Comparison of ENCODE assay signal across 10 cellular contexts in the genomic region with DNA sequence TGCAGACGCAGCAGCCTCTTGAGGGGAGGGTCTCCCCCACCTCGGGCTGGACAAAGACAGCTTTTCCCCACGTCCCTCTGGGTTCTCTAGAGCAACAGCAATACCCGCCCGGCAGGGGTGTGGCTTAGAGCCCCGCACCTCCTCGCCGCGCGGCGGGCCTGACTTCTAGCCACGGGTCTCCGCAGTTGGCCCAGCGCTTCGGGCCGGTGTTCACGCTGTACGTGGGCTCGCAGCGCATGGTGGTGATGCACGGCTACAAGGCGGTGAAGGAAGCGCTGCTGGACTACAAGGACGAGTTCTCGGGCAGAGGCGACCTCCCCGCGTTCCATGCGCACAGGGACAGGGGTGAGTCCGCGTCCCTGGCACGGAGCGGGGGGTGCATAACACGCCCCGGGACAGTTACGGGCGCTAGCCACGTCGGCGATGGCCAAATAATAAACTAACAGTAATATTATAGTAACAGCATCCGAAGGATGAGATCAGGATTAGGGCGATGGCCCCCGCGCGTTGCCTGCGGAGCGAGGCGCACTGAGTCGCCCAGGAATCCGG. TPM values are rescaled to one million over a fixed set of nuclear protein-coding genes. Genes with fewer than 3 reads are reported as not detected.
DNase-seq lines count a peak whose midpoint lies in the region; ATAC-seq and TF ChIP-seq lines count a peak whose summit lies in the region.
"Had no signal": no experiment of that assay in that cellular context is flagged by ENCODE, and none has a peak within 500 bp of the region (broad histone marks: within the 10 kb centered on the region; RNA-seq: fewer than 3 reads in every experiment).

No MANE protein-coding gene starts in this region.

- peaks cover 33 to 64% of the 10 kb centered on the region in 2 donors for H3K27me3 ChIP-seq in left lung
- no peaks in the 10 kb centered on the region for H3K27me3 ChIP-seq in testis
- H3K27me3 ChIP-seq in A673 (replicated peaks; ENCODE audit: insufficient read depth, low read depth, low read length, poor library complexity), result peaks cover 93% of the 10 kb centered on the region

- H3K36me3 ChIP-seq in left lung, result no peaks in the 10 kb centered on the region
- no peaks in the 10 kb centered on the region for H3K36me3 ChIP-seq in testis (ENCODE audit: low read depth, missing control alignments)
- H3K36me3 ChIP-seq in A673 (ENCODE audit: insufficient read depth, low read length, poor library complexity, severe bottlenecking), result no peaks in the 10 kb centered on the region

- H3K4me3 ChIP-seq in left lung, result peak overlapping the region; percentile 0 to 5
- peak overlapping the region; percentile 40 to 50 for H3K4me3 ChIP-seq in testis
- H3K4me3 ChIP-seq in A673 (ENCODE audit: low read depth, low read length, poor library complexity, severe bottlenecking), result no peak overlapping the region

- no peak for TF ChIP-seq POLR2A in testis (IDR thresholded peaks at IDR 0.05)

- intact Hi-C loops in activated CD4-positive, alpha-beta T cell treated with anti-CD3 and anti-CD28 coated beads for 36 hours (cut with DNase I, micrococcal nuclease), result no loop called here
- intact Hi-C loops in left lung (cut with DNase I) (no loop called here), testis (cut with DNase I; ENCODE audit: low total_unique reads) (no loop called here), A673 (cut with micrococcal nuclease; ENCODE audit: unreplicated experiment) (no loop called here)

- H3K27ac Mint-ChIP-seq in activated CD4-positive, alpha-beta T cell treated with anti-CD3 and anti-CD28 coated beads for 36 hours, result no peak overlapping the region

- H3K4me1 ChIP-seq in left lung, result peaks cover 3 to 21% of the 10 kb centered on the region in 2 donors
- H3K4me1 ChIP-seq in testis, result no peaks in the 10 kb centered on the region
- H3K4me1 ChIP-seq in A673 (ENCODE audit: insufficient read depth, low read length, poor library complexity, severe bottlenecking), result no peaks in the 10 kb centered on the region

- no TSS peak for BruUV-seq in A673 (replicated peaks; lab: Mats Ljungman, UMichigan)

- H3K4me1 Mint-ChIP-seq in activated CD4-positive, alpha-beta T cell treated with anti-CD3 and anti-CD28 coated beads for 36 hours, result peaks cover 21% of the 10 kb centered on the region

- H3K27ac ChIP-seq in left lung, result no peak overlapping the region
- no peak overlapping the region for H3K27ac ChIP-seq in testis
- H3K27ac ChIP-seq in A673 (ENCODE audit: low read depth, low read length, poor library complexity, severe bottlenecking), result no peak overlapping the region

- POLR2A ChIA-PET in activated CD4-positive, alpha-beta T cell treated with anti-CD3 and anti-CD28 coated beads for 36 hours (lab: Charles Lee), result no interaction called here
- POLR2A ChIA-PET in A673 (lab: Charles Lee; ENCODE audit: low non-redundant PET), result no interaction called here

- H3K27me3 Mint-ChIP-seq in activated CD4-positive, alpha-beta T cell treated with anti-CD3 and anti-CD28 coated beads for 36 hours, result peaks cover 44% of the 10 kb centered on the region

- no peaks in the 10 kb centered on the region for H3K36me3 Mint-ChIP-seq in activated CD4-positive, alpha-beta T cell treated with anti-CD3 and anti-CD28 coated beads for 36 hours (ENCODE audit: low read depth)

- CTCF ChIA-PET in activated CD4-positive, alpha-beta T cell treated with anti-CD3 and anti-CD28 coated beads for 36 hours (lab: Charles Lee), result no interaction called here
- CTCF ChIA-PET in A673 (lab: Charles Lee), result no interaction called here

- no peak for ATAC-seq in activated CD4-positive, alpha-beta T cell treated with anti-CD3 and anti-CD28 coated beads for 36 hours
- ATAC-seq in left lung (peak; percentile 11), HG02610 (IDR thresholded peaks at IDR 0.05; ENCODE audit: unreplicated experiment) (no peak)

- H3K4me3 Mint-ChIP-seq in activated CD4-positive, alpha-beta T cell treated with anti-CD3 and anti-CD28 coated beads for 36 hours, result peak overlapping the region; percentile 49

- no peak for TF ChIP-seq CTCF in left lung (IDR thresholded peaks at IDR 0.05)
- no peak for TF ChIP-seq CTCF in testis (IDR thresholded peaks at IDR 0.05)
- TF ChIP-seq CTCF in A673 (conservative IDR thresholded peaks at IDR 0.05; ENCODE audit: low read depth, low read length), result no peak

- H3K9me3 ChIP-seq in left lung (peaks cover 0 to 13% of the 10 kb centered on the region in 2 donors), testis (no peaks in the 10 kb centered on the region), A673 (ENCODE audit: low read depth, low read length, poor library complexity, severe bottlenecking) (peaks cover 4% of the 10 kb centered on the region)

- WGBS in testis, 2 donors, result 0 to 25% methylated on average over 3 to 34 of the region's 50 CpGs

- H3K9me3 Mint-ChIP-seq in activated CD4-positive, alpha-beta T cell treated with anti-CD3 and anti-CD28 coated beads for 36 hours (ENCODE audit: low read depth), result peaks cover 2% of the 10 kb centered on the region

- DNase-seq in activated CD4-positive, alpha-beta T cell treated with anti-CD3 and anti-CD28 coated beads for 36 hours, result no peak
- no peak for DNase-seq in activated CD4-positive, alpha-beta T cell treated with anti-CD3 and anti-CD28 coated beads for 1 hour
- DNase-seq in astrocyte of the hippocampus (ENCODE audit: low read depth, low spot score), result peak; percentile 5
- no peak for DNase-seq in left lung
- peak; percentile 21 for DNase-seq in testis
- DNase-seq in T-helper 9 cell, result no peak
- DNase-seq in A673 (ENCODE audit: low spot score), result no peak
- DNase-seq: ACHN had no signal

RNA-seq across cellular contexts. Expression of gene CYP2E1, which starts 1.2 kb away (rescaled TPM):
- under 1 TPM; 0.25 to 0.32 TPM for total RNA-seq in activated CD4-positive, alpha-beta T cell treated with anti-CD3 and anti-CD28 coated beads for 36 hours
- total RNA-seq in left lung (1 to 10 TPM in 1 of 2 donors, under 1 TPM in 1; 0.68 to 2.2 TPM), testis (10 to 100 TPM in 1 of 2 donors, 1 to 10 TPM in 1; 9.6 to 10.2 TPM), A673 (2021) (0.49 and 0.74 TPM in 2 replicates)
- polyA plus RNA-seq in testis (ENCODE audit: insufficient read depth, low read depth, low replicate concordance), result 9.0 TPM
- total RNA-seq: dermis microvascular lymphatic vessel endothelial cell had no signal

RNA-seq across cellular contexts. Expression of gene SYCE1, which starts 37.0 kb away (rescaled TPM):
- under 1 TPM; 0.19 to 0.66 TPM for total RNA-seq in activated CD4-positive, alpha-beta T cell treated with anti-CD3 and anti-CD28 coated beads for 36 hours
- total RNA-seq in left lung (under 1 TPM; 0.47 to 0.90 TPM), testis (10 to 100 TPM; 43.4 to 78.2 TPM), A673 (2021) (not detected in 2 replicates)
- polyA plus RNA-seq in testis (ENCODE audit: insufficient read depth, low read depth, low replicate concordance), result 139 TPM
- total RNA-seq: dermis microvascular lymphatic vessel endothelial cell had no signal

Comparison
In these comparisons a context has a peak if more than half of its experiments do, and no peak if none do; other contexts are left out.
1. DNase-seq: peak in astrocyte of the hippocampus (single experiment) and testis (single experiment); none in activated CD4-positive, alpha-beta T cell treated with anti-CD3 and anti-CD28 coated beads for 36 hours (single experiment), activated CD4-positive, alpha-beta T cell treated with anti-CD3 and anti-CD28 coated beads for 1 hour (single experiment), left lung (0 of 2), T-helper 9 cell (single experiment) and A673 (single experiment).
2. RNA of gene SYCE1, which starts 37.0 kb away (total RNA-seq): 43.4 to 78.2 TPM in testis; 0.47 to 0.90 TPM in left lung, 0.19 to 0.66 TPM in activated CD4-positive, alpha-beta T cell treated with anti-CD3 and anti-CD28 coated beads for 36 hours and not detected in A673; every median in the first group is over 10 times any median in the second.